ENCODE assay signal across 28 cellular contexts in the genomic region with DNA sequence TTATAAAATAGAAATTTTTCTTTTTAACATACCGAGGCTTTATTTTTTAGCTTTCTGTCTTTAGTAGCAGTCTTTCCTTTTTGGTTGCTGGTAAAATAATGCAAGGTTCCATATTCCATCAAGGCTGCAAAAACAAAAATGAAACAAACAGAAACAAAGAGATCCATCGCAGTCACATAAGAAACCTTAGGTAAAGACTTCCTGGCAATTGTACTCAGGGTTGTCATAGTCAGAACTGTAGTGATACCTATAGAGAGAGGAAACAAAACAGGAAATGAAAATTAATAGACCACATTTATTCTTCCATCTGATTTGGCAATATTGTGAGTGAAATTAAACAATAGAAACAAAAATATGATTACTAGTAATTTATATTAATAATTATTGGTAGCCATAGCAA.
"Had no signal": no experiment of that assay in that cellular context is flagged by ENCODE, and none has a peak within 500 bp of the region (broad histone marks: within the 10 kb centered on the region; RNA-seq: fewer than 3 reads in every experiment).

No MANE protein-coding gene starts in this region.

- H3K4me3 Mint-ChIP-seq: stimulated activated effector memory CD8-positive, alpha-beta T cell treated with anti-CD3 and anti-CD28 coated beads, Interleukin-12 subunit alpha, Interleukin-12 subunit beta, amount 100 ng/mL, for 72 hours; stimulated activated memory B cell treated with anti-CD40 and anti-IgM and Interleukin-4, amounts not matched to agents 10 μg/mL and 1 μg/mL and 100 μg/mL, for 72 hours; stimulated activated naive B cell treated with anti-CD40 and anti-IgM and Interleukin-4, amounts not matched to agents 10 μg/mL and 1 μg/mL and 100 μg/mL, for 72 hours; stimulated activated naive CD8-positive, alpha-beta T cell treated with anti-CD3 and anti-CD28 coated beads, Interleukin-15, amount 100 ng/mL, for 72 hours; stimulated activated naive CD8-positive, alpha-beta T cell treated with anti-CD3 and anti-CD28 coated beads, Interleukin-15, Interleukin-2, amounts not matched to agents 100 ng/mL and 50 ng/mL, for 24 hours; type B pancreatic cell had no signal

- DNase-seq: stimulated activated CD4-positive, alpha-beta T cell treated with anti-CD3 and anti-CD28 coated beads, Interleukin-2, amount 100 ng/mL, for 48 hours; stimulated activated CD4-positive, alpha-beta T cell treated with anti-CD3 and anti-CD28 coated beads, Interleukin-4, amount 100 ng/mL, for 1 hour; stimulated activated CD4-positive, alpha-beta T cell treated with anti-CD3 and anti-CD28 coated beads, Interleukin-4, amount 100 ng/mL, for 24 hours; stimulated activated CD4-positive, alpha-beta T cell treated with anti-CD3 and anti-CD28 coated beads, Interleukin-4, amount 100 ng/mL, for 4 hours; stimulated activated CD8-positive, alpha-beta memory T cell treated with anti-CD3 and anti-CD28 coated beads, Interleukin-4, amount 100 ng/mL, for 48 hours; stimulated activated naive B cell treated with anti-CD40 and anti-IgM and Interleukin-4, amounts not matched to agents 10 μg/mL and 1 μg/mL and 100 μg/mL, for 72 hours; stimulated activated naive CD4-positive, alpha-beta T cell; stimulated activated naive CD4-positive, alpha-beta T cell treated with Interleukin-2 at 50 U/mL for 16 hours; stimulated activated naive CD8-positive, alpha-beta T cell treated with anti-CD3 and anti-CD28 coated beads, Interleukin-15, amount 100 ng/mL, for 72 hours; stimulated activated naive CD8-positive, alpha-beta T cell treated with anti-CD3 and anti-CD28 coated beads, Interleukin-15, Interleukin-2, amounts not matched to agents 100 U/mL and 50 U/mL, for 24 hours; stomach; substantia nigra; testis; thyroid gland; tibial artery; transverse colon; trophoblast cell; upper lobe of left lung; upper lobe of right lung; uterus had no signal

- H3K9me3 ChIP-seq: stomach, suprapubic skin, testis, thoracic aorta, thyroid gland, tibial artery, tibial nerve, transverse colon, upper lobe of left lung, upper lobe of right lung, uterus, vagina had no signal

- H3K4me1 Mint-ChIP-seq: stimulated activated effector memory CD8-positive, alpha-beta T cell treated with anti-CD3 and anti-CD28 coated beads, Interleukin-12 subunit alpha, Interleukin-12 subunit beta, amount 100 ng/mL, for 72 hours; stimulated activated memory B cell treated with anti-CD40 and anti-IgM and Interleukin-4, amounts not matched to agents 10 μg/mL and 1 μg/mL and 100 μg/mL, for 72 hours; stimulated activated naive B cell treated with anti-CD40 and anti-IgM and Interleukin-4, amounts not matched to agents 10 μg/mL and 1 μg/mL and 100 μg/mL, for 72 hours; stimulated activated naive CD8-positive, alpha-beta T cell treated with anti-CD3 and anti-CD28 coated beads, Interleukin-15, amount 100 ng/mL, for 72 hours had no signal

- H3K9me3 Mint-ChIP-seq: type B pancreatic cell had no signal

- ATAC-seq: stimulated activated effector memory CD8-positive, alpha-beta T cell treated with anti-CD3 and anti-CD28 coated beads, Interleukin-12 subunit alpha, Interleukin-12 subunit beta, amount 100 ng/mL, for 72 hours; stimulated activated memory B cell treated with anti-CD40 and anti-IgM and Interleukin-4, amounts not matched to agents 10 μg/mL and 1 μg/mL and 100 μg/mL, for 72 hours; stimulated activated naive B cell treated with anti-CD40 and anti-IgM and Interleukin-4, amounts not matched to agents 10 μg/mL and 1 μg/mL and 100 μg/mL, for 72 hours; stimulated activated naive CD8-positive, alpha-beta T cell treated with anti-CD3 and anti-CD28 coated beads, Interleukin-15, amount 100 ng/mL, for 72 hours; stimulated activated naive CD8-positive, alpha-beta T cell treated with anti-CD3 and anti-CD28 coated beads, Interleukin-15, Interleukin-2, amounts not matched to agents 100 U/mL and 50 U/mL, for 24 hours; upper lobe of right lung had no signal

- H3K4me3 ChIP-seq: stomach, suprapubic skin, testis, thoracic aorta, thyroid gland, tibial artery, tibial nerve, transverse colon, upper lobe of left lung, upper lobe of right lung, uterus, vagina had no signal

- H3K27ac Mint-ChIP-seq: stimulated activated effector memory CD8-positive, alpha-beta T cell treated with anti-CD3 and anti-CD28 coated beads, Interleukin-12 subunit alpha, Interleukin-12 subunit beta, amount 100 ng/mL, for 72 hours; stimulated activated memory B cell treated with anti-CD40 and anti-IgM and Interleukin-4, amounts not matched to agents 10 μg/mL and 1 μg/mL and 100 μg/mL, for 72 hours; stimulated activated naive B cell treated with anti-CD40 and anti-IgM and Interleukin-4, amounts not matched to agents 10 μg/mL and 1 μg/mL and 100 μg/mL, for 72 hours; stimulated activated naive CD8-positive, alpha-beta T cell treated with anti-CD3 and anti-CD28 coated beads, Interleukin-15, amount 100 ng/mL, for 72 hours; stimulated activated naive CD8-positive, alpha-beta T cell treated with anti-CD3 and anti-CD28 coated beads, Interleukin-15, Interleukin-2, amounts not matched to agents 100 ng/mL and 50 ng/mL, for 24 hours; type B pancreatic cell had no signal

- H3K27me3 Mint-ChIP-seq: stimulated activated memory B cell treated with anti-CD40 and anti-IgM and Interleukin-4, amounts not matched to agents 10 μg/mL and 1 μg/mL and 100 μg/mL, for 72 hours; stimulated activated naive B cell treated with anti-CD40 and anti-IgM and Interleukin-4, amounts not matched to agents 10 μg/mL and 1 μg/mL and 100 μg/mL, for 72 hours; stimulated activated naive CD8-positive, alpha-beta T cell treated with anti-CD3 and anti-CD28 coated beads, Interleukin-15, amount 100 ng/mL, for 72 hours; stimulated activated naive CD8-positive, alpha-beta T cell treated with anti-CD3 and anti-CD28 coated beads, Interleukin-15, Interleukin-2, amounts not matched to agents 100 ng/mL and 50 ng/mL, for 24 hours; type B pancreatic cell had no signal

- H3K27ac ChIP-seq: stomach, suprapubic skin, testis, thoracic aorta, thyroid gland, tibial artery, tibial nerve, transverse colon, upper lobe of left lung, upper lobe of right lung, uterus, vagina had no signal

- H3K4me1 ChIP-seq: stomach, suprapubic skin, testis, thyroid gland, tibial artery, tibial nerve, transverse colon, upper lobe of left lung, upper lobe of right lung, uterus, vagina had no signal

- H3K36me3 Mint-ChIP-seq: stimulated activated effector memory CD8-positive, alpha-beta T cell treated with anti-CD3 and anti-CD28 coated beads, Interleukin-12 subunit alpha, Interleukin-12 subunit beta, amount 100 ng/mL, for 72 hours; stimulated activated memory B cell treated with anti-CD40 and anti-IgM and Interleukin-4, amounts not matched to agents 10 μg/mL and 1 μg/mL and 100 μg/mL, for 72 hours; stimulated activated naive B cell treated with anti-CD40 and anti-IgM and Interleukin-4, amounts not matched to agents 10 μg/mL and 1 μg/mL and 100 μg/mL, for 72 hours; type B pancreatic cell had no signal

- H3K36me3 ChIP-seq: stomach, suprapubic skin, thoracic aorta, thyroid gland, tibial artery, tibial nerve, transverse colon, upper lobe of left lung, upper lobe of right lung, uterus, vagina had no signal

- H3K27me3 ChIP-seq: stomach, suprapubic skin, testis, thyroid gland, tibial artery, tibial nerve, transverse colon, upper lobe of left lung, upper lobe of right lung, uterus, vagina had no signal
